ENCODE assay signal across 13 cellular contexts in genomic region chr11:88280673-88281316, GRCh38. TPM values are rescaled to one million over a fixed set of nuclear protein-coding genes. Genes with fewer than 3 reads are reported as not detected.
DNase-seq lines count a peak whose midpoint lies in the region; ATAC-seq and TF ChIP-seq lines count a peak whose summit lies in the region.
"Had no signal": no experiment of that assay in that cellular context is flagged by ENCODE, and none has a peak within 500 bp of the region (broad histone marks: within the 10 kb centered on the region; RNA-seq: fewer than 3 reads in every experiment).

No MANE protein-coding gene starts in this region.

- peaks cover 46% of the 10 kb centered on the region for H3K4me1 Mint-ChIP-seq in nephron
- H3K4me1 Mint-ChIP-seq in progenitor cell of endocrine pancreas (ENCODE audit: low read depth) = peaks cover 2% of the 10 kb centered on the region
- H3K4me1 Mint-ChIP-seq: activated CD4-positive, alpha-beta T cell treated with anti-CD3 and anti-CD28 coated beads, Interleukin-2, amount 10 ng/mL, durations not matched to agents 7 days and 5 days had no signal

- H3K27ac ChIP-seq in coronary artery = peak overlapping the region; percentile 11 to 33

- H3K27ac Mint-ChIP-seq in nephron = peak overlapping the region in 2 of 3 experiments; percentile 62 to 78
- no peak overlapping the region for H3K27ac Mint-ChIP-seq in progenitor cell of endocrine pancreas
- H3K27ac Mint-ChIP-seq: activated CD4-positive, alpha-beta T cell treated with anti-CD3 and anti-CD28 coated beads, Interleukin-2, amount 10 ng/mL, durations not matched to agents 7 days and 5 days had no signal

- H3K36me3 Mint-ChIP-seq in nephron (ENCODE audit: low read depth) (no peaks in the 10 kb centered on the region), progenitor cell of endocrine pancreas (ENCODE audit: insufficient read depth) (no peaks in the 10 kb centered on the region)

- no peak for ATAC-seq in HG03159 (IDR thresholded peaks at IDR 0.05; ENCODE audit: unreplicated experiment)

- in situ Hi-C loops in G401 (cut with HindIII; ENCODE audit: low sequenced_read_pairs) = no loop called here

- DNase-seq in G401 (ENCODE audit: low spot score) (peak; percentile 12), NCI-H69 (lab: John Stamatoyannopoulos, UW) (peak; percentile 27), coronary artery (ENCODE audit: low spot score) (no peak), SIG-M5 (lab: John Stamatoyannopoulos, UW) (no peak), progenitor cell of endocrine pancreas (ENCODE audit: low spot score, unreplicated experiment) (no peak), hypothalamus (lab: John Stamatoyannopoulos, UW) (no peak)
- DNase-seq: activated CD4-positive, alpha-beta T cell treated with anti-CD3 and anti-CD28 coated beads, Interleukin-2, amount 10 ng/mL, durations not matched to agents 7 days and 5 days; NCI-H1417 treated with DMSO at 0.1 percent for 48 hours; NCI-H2227 treated with DMSO at 0.1 percent for 48 hours; stimulated activated CD4-positive, alpha-beta T cell treated with anti-CD3 and anti-CD28 coated beads, Interleukin-2, amount 100 ng/mL, for 48 hours had no signal

- no peaks in the 10 kb centered on the region for H3K27me3 Mint-ChIP-seq in nephron (ENCODE audit: low read depth)
- H3K27me3 Mint-ChIP-seq in progenitor cell of endocrine pancreas = peaks cover 30% of the 10 kb centered on the region
- H3K27me3 Mint-ChIP-seq: activated CD4-positive, alpha-beta T cell treated with anti-CD3 and anti-CD28 coated beads, Interleukin-2, amount 10 ng/mL, durations not matched to agents 7 days and 5 days; dendritic cell treated with granulocyte-macrophage colony-stimulating factor and Interleukin-4, amounts not matched to agents 40 ng/mL and 50 ng/mL, for 4 days had no signal

- H3K9me3 Mint-ChIP-seq in nephron (no peaks in the 10 kb centered on the region), progenitor cell of endocrine pancreas (ENCODE audit: low read depth) (no peaks in the 10 kb centered on the region)
- H3K9me3 Mint-ChIP-seq: dendritic cell treated with granulocyte-macrophage colony-stimulating factor and Interleukin-4, amounts not matched to agents 40 ng/mL and 50 ng/mL, for 4 days had no signal

- no peak for TF ChIP-seq CTCF in coronary artery (IDR thresholded peaks at IDR 0.05)
- TF ChIP-seq CTCF in nephron (IDR thresholded peaks at IDR 0.05; ENCODE audit: unreplicated experiment in 3 of 3) = no peak
- no peak for TF ChIP-seq CTCF in progenitor cell of endocrine pancreas (IDR thresholded peaks at IDR 0.05; ENCODE audit: unreplicated experiment)

- H3K4me3 Mint-ChIP-seq in nephron (no peak overlapping the region), progenitor cell of endocrine pancreas (ENCODE audit: low read depth) (no peak overlapping the region)
- H3K4me3 Mint-ChIP-seq: activated CD4-positive, alpha-beta T cell treated with anti-CD3 and anti-CD28 coated beads, Interleukin-2, amount 10 ng/mL, durations not matched to agents 7 days and 5 days; dendritic cell treated with granulocyte-macrophage colony-stimulating factor and Interleukin-4, amounts not matched to agents 40 ng/mL and 50 ng/mL, for 4 days had no signal

- H3K4me3 ChIP-seq in coronary artery = no peak overlapping the region

RNA-seq across cellular contexts. Expression of gene CTSC, which starts 56.7 kb away (rescaled TPM):
- total RNA-seq in G401 (2014; rRNA removed; shearing (Covaris generic)) = not detected in 2 replicates
- total RNA-seq in progenitor cell of endocrine pancreas = 55.0 and 70.2 TPM in 2 replicates

Comparison
In these comparisons a context has a peak if more than half of its experiments do, and no peak if none do; other contexts are left out.
1. DNase-seq: peak in G401 (single experiment) and NCI-H69 (single experiment); none in coronary artery (single experiment), SIG-M5 (single experiment), progenitor cell of endocrine pancreas (single experiment) and hypothalamus (0 of 51).
2. RNA of gene CTSC, which starts 56.7 kb away (total RNA-seq): 55.0 to 70.2 TPM in progenitor cell of endocrine pancreas; not detected in G401; every median in the first group is over 10 times any median in the second.